9 cellular contexts compared by ENCODE assay signal in the genomic region with DNA sequence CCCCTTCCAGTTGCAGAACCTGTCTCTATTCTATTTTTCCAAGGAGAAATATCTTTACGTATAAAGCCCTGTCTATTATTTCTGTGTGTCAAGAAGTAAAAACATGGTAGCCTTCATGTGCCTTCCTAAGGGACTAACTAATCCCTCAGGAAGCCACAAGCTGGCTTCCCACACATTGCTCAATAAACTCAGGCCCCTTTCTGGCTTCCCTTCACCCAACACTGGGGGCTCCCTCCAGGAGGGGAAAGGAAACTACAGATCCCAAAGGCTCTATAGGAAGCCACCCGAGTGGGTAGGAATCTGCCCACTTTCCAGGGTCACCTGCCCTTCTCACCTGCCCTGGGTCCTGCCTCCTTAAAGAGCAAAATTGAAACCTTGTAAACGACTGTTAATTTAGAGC. TPM values are rescaled to one million over a fixed set of nuclear protein-coding genes. Genes with fewer than 3 reads are reported as not detected.
DNase-seq lines count a peak whose midpoint lies in the region; ATAC-seq and TF ChIP-seq lines count a peak whose summit lies in the region.
"Had no signal": no experiment of that assay in that cellular context is flagged by ENCODE, and none has a peak within 500 bp of the region (broad histone marks: within the 10 kb centered on the region; RNA-seq: fewer than 3 reads in every experiment).

No MANE protein-coding gene starts in this region.

- H3K27me3 Mint-ChIP-seq in activated T-helper 2 cell treated with anti-CD3 and anti-CD28 coated beads, Interferon-gamma antibody, Interleukin-2, Interleukin-4, amounts not matched to agents 10 μg/mL and 5 μg/mL and 100 μg/mL, durations not matched to agents 14 hours and 24 hours and 36 hours (ENCODE audit: low read depth), result no peaks in the 10 kb centered on the region
- H3K27me3 Mint-ChIP-seq in mesothelial cell of epicardium (ENCODE audit: low read depth), result no peaks in the 10 kb centered on the region

- peak overlapping the region; percentile 66 for H3K4me3 Mint-ChIP-seq in activated T-helper 2 cell treated with anti-CD3 and anti-CD28 coated beads, Interferon-gamma antibody, Interleukin-2, Interleukin-4, amounts not matched to agents 10 μg/mL and 5 μg/mL and 100 μg/mL, durations not matched to agents 14 hours and 24 hours and 36 hours (ENCODE audit: low read depth)
- peak overlapping the region; percentile 99 for H3K4me3 Mint-ChIP-seq in mesothelial cell of epicardium

- ATAC-seq in heart left ventricle, result no peak

- H3K9me3 Mint-ChIP-seq in activated T-helper 2 cell treated with anti-CD3 and anti-CD28 coated beads, Interferon-gamma antibody, Interleukin-2, Interleukin-4, amounts not matched to agents 10 μg/mL and 5 μg/mL and 100 μg/mL, durations not matched to agents 14 hours and 24 hours and 36 hours, result no peaks in the 10 kb centered on the region
- H3K9me3 Mint-ChIP-seq in mesothelial cell of epicardium, result no peaks in the 10 kb centered on the region

- peaks cover 56% of the 10 kb centered on the region for H3K4me1 Mint-ChIP-seq in activated T-helper 2 cell treated with anti-CD3 and anti-CD28 coated beads, Interferon-gamma antibody, Interleukin-2, Interleukin-4, amounts not matched to agents 10 μg/mL and 5 μg/mL and 100 μg/mL, durations not matched to agents 14 hours and 24 hours and 36 hours (ENCODE audit: low read depth)
- H3K4me1 Mint-ChIP-seq in mesothelial cell of epicardium, result peaks cover 68% of the 10 kb centered on the region

- H3K4me1 ChIP-seq in left ventricle myocardium inferior (peaks cover 92% of the 10 kb centered on the region), heart left ventricle (peaks cover 2 to 77% (median 58%) of the 10 kb centered on the region in 12 donors), urinary bladder (ENCODE audit: insufficient read depth) (peaks cover 2% of the 10 kb centered on the region)

- no peak for DNase-seq in left ventricle myocardium inferior
- DNase-seq in heart left ventricle, result no peak
- no peak for DNase-seq in activated T-helper 2 cell treated with anti-CD3 and anti-CD28 coated beads, Interferon-gamma antibody, Interleukin-2, Interleukin-4, amounts not matched to agents 10 μg/mL and 5 μg/mL and 100 μg/mL, durations not matched to agents 14 hours and 24 hours and 36 hours (ENCODE audit: low spot score)
- DNase-seq in mesothelial cell of epicardium (ENCODE audit: low spot score in 2 of 2, unreplicated experiment in 2 of 2), result no peak
- no peak for DNase-seq in globus pallidus (ENCODE audit: low spot score)
- DNase-seq in stimulated activated CD4-positive, alpha-beta T cell treated with anti-CD3 and anti-CD28 coated beads, Interleukin-12 subunit alpha, Interleukin-12 subunit beta, amount 100 ng/mL, for 4 hours, result no peak
- no peak for DNase-seq in activated CD4-positive, alpha-beta T cell treated with anti-CD3 and anti-CD28 coated beads for 48 hours
- DNase-seq: adrenal gland had no signal

- H3K9me3 ChIP-seq in left ventricle myocardium inferior (replicated peaks), result no peaks in the 10 kb centered on the region
- H3K9me3 ChIP-seq in heart left ventricle, result no peaks in the 10 kb centered on the region
- H3K9me3 ChIP-seq: adrenal gland had no signal

- TF ChIP-seq CTCF in left ventricle myocardium inferior (IDR thresholded peaks at IDR 0.05; ENCODE audit: borderline replicate concordance), result no peak
- TF ChIP-seq CTCF in heart left ventricle (IDR thresholded peaks at IDR 0.05), result no peak
- TF ChIP-seq CTCF in mesothelial cell of epicardium (IDR thresholded peaks at IDR 0.05; ENCODE audit: unreplicated experiment), result no peak

- peaks cover 78% of the 10 kb centered on the region for H3K36me3 Mint-ChIP-seq in activated T-helper 2 cell treated with anti-CD3 and anti-CD28 coated beads, Interferon-gamma antibody, Interleukin-2, Interleukin-4, amounts not matched to agents 10 μg/mL and 5 μg/mL and 100 μg/mL, durations not matched to agents 14 hours and 24 hours and 36 hours (ENCODE audit: low read depth)
- H3K36me3 Mint-ChIP-seq in mesothelial cell of epicardium, result peaks cover 14% of the 10 kb centered on the region

- peaks cover 12% of the 10 kb centered on the region for H3K27me3 ChIP-seq in left ventricle myocardium inferior (ENCODE audit: low read depth)
- peaks cover 0 to 10% (median 0%) of the 10 kb centered on the region in 9 donors for H3K27me3 ChIP-seq in heart left ventricle
- H3K27me3 ChIP-seq: adrenal gland had no signal

- WGBS in heart left ventricle, 4 donors, result 49 to 75% (median 55%) methylated on average over 3 of the region's 3 CpGs
- WGBS in urinary bladder, result 51% methylated on average over 3 of the region's 3 CpGs

- no peak overlapping the region for H3K27ac Mint-ChIP-seq in activated T-helper 2 cell treated with anti-CD3 and anti-CD28 coated beads, Interferon-gamma antibody, Interleukin-2, Interleukin-4, amounts not matched to agents 10 μg/mL and 5 μg/mL and 100 μg/mL, durations not matched to agents 14 hours and 24 hours and 36 hours
- peak overlapping the region; percentile 4 for H3K27ac Mint-ChIP-seq in mesothelial cell of epicardium

- H3K27ac ChIP-seq in left ventricle myocardium inferior (replicated peaks) (no peak overlapping the region), heart left ventricle (no peak overlapping the region), urinary bladder (ENCODE audit: low read depth) (peak overlapping the region; percentile 31)
- H3K27ac ChIP-seq: adrenal gland had no signal

- no peak for TF ChIP-seq POLR2A in heart left ventricle (IDR thresholded peaks at IDR 0.05)

- H3K36me3 ChIP-seq in left ventricle myocardium inferior (no peaks in the 10 kb centered on the region), heart left ventricle (peaks cover 0 to 51% (median 0%) of the 10 kb centered on the region in 9 donors), urinary bladder (ENCODE audit: insufficient read depth) (no peaks in the 10 kb centered on the region)

- H3K4me3 ChIP-seq in left ventricle myocardium inferior (peak overlapping the region; percentile 24), heart left ventricle (peak overlapping the region in 1 of 12 donors; percentile 91), urinary bladder (ENCODE audit: low read depth, low read length) (no peak overlapping the region)
- H3K4me3 ChIP-seq: adrenal gland had no signal

- intact Hi-C loops in left ventricle myocardium inferior (cut with micrococcal nuclease) (no loop called here), heart left ventricle (cut with DNase I) (loop anchor here in 8 of 10 donors (5.0 to 10.0 kb wide), 7 partner anchors 174 to 618 kb away; no protein-coding TSS in a partner anchor)
- intact Hi-C loops in activated T-helper 2 cell treated with anti-CD3 and anti-CD28 coated beads, Interferon-gamma antibody, Interleukin-2, Interleukin-4, amounts not matched to agents 10 μg/mL and 5 μg/mL and 100 μg/mL, durations not matched to agents 14 hours and 24 hours and 36 hours (cut with micrococcal nuclease), result loop anchor here (1.0 kb wide), 1 partner anchor 9 kb away; no protein-coding TSS in a partner anchor

RNA-seq across cellular contexts. Expression of a gene that starts 4.6 kb away (rescaled TPM):
- total RNA-seq in left ventricle myocardium inferior, result 17.8 TPM
- total RNA-seq in heart left ventricle, result 10 to 100 TPM in 7 of 9 donors, 1 to 10 TPM in 2; 9.3 to 49.6 (median 16.4) TPM
- polyA plus RNA-seq in heart left ventricle, result 10 to 100 TPM in 1 of 2 donors, 1 to 10 TPM in 1; 4.8 to 16.5 TPM
- 94.6 and 102 TPM in 2 replicates for total RNA-seq in activated T-helper 2 cell treated with anti-CD3 and anti-CD28 coated beads, Interferon-gamma antibody, Interleukin-2, Interleukin-4, amounts not matched to agents 10 μg/mL and 5 μg/mL and 100 μg/mL, durations not matched to agents 14 hours and 24 hours and 36 hours
- 147 to 165 TPM (median 156 TPM) in 3 replicates for total RNA-seq in mesothelial cell of epicardium
- total RNA-seq in urinary bladder, result 25.7 TPM
- 21.5 TPM for polyA plus RNA-seq in urinary bladder
